In genomic region chr3:164390046-164390445, GRCh38 we compare ENCODE assay signal across 26 cellular contexts.
DNase-seq lines count a peak whose midpoint lies in the region; ATAC-seq, FAIRE-seq and TF ChIP-seq lines count a peak whose summit lies in the region.
"Had no signal": no experiment of that assay in that cellular context is flagged by ENCODE, and none has a peak within 500 bp of the region (broad histone marks: within the 10 kb centered on the region; RNA-seq: fewer than 3 reads in every experiment).

No MANE protein-coding gene starts in this region.

- no peaks in the 10 kb centered on the region for H3K79me2 ChIP-seq in DOHH2 (ENCODE audit: control insufficient read depth, low read length)
- H3K79me2 ChIP-seq in KMS-11 (ENCODE audit: insufficient read depth, low read depth) = no peaks in the 10 kb centered on the region
- no peaks in the 10 kb centered on the region for H3K79me2 ChIP-seq in GM12878 (ENCODE audit: control insufficient read depth, insufficient read depth, low read length)

- no peak for FAIRE-seq in GM12878 (lab: Jason Lieb, UNC)
- FAIRE-seq: GM18507 had no signal

- H3K27ac Mint-ChIP-seq in neural crest cell (ENCODE audit: unreplicated experiment) = no peak overlapping the region
- H3K27ac Mint-ChIP-seq in activated CD4-positive, alpha-beta memory T cell treated with anti-CD3 and anti-CD28 coated beads, Interleukin-2, amount 10 ng/mL, durations not matched to agents 7 days and 5 days = no peak overlapping the region
- H3K27ac Mint-ChIP-seq: CD8-positive, alpha-beta memory T cell; natural killer cell treated with Interleukin-12 subunit alpha and Interleukin-12 subunit beta and Interleukin-15 and Interleukin-18, amount 100 ng/mL, for 72 hours; T-helper 2 cell treated with Interferon-gamma antibody and Interleukin-4, amounts not matched to agents 5 μg/mL and 100 μg/mL, for 36 hours had no signal

- SMC1A ChIA-PET in GM12878 (lab: Charles Lee; ENCODE audit: uncharacterized antibody, unreplicated experiment) = no interaction called here

- RAD21 ChIA-PET in GM12878 (lab: Charles Lee; ENCODE audit: unreplicated experiment) = no interaction called here

- TF ChIP-seq RAD21 in GM12878 (IDR thresholded peaks at IDR 0.05; ENCODE audit: insufficient read depth, low read depth, low read length) = no peak

- BruUV-seq in GM12878 (replicated peaks; lab: Mats Ljungman, UMichigan) = no TSS peak

- H3K4me3 ChIP-seq in DOHH2 (ENCODE audit: low read length) = no peak overlapping the region
- H3K4me3 ChIP-seq in KMS-11 (IDR thresholded peaks at IDR 0.05; ENCODE audit: insufficient read depth, low read depth, low read length) = no peak overlapping the region
- H3K4me3 ChIP-seq in GM12878 = no peak overlapping the region
- H3K4me3 ChIP-seq in lower leg skin (ENCODE audit: low read depth, poor library complexity, severe bottlenecking) = no peak overlapping the region
- H3K4me3 ChIP-seq: prostate gland, thyroid gland had no signal

- no peaks in the 10 kb centered on the region for H3F3A ChIP-seq in DOHH2 (ENCODE audit: control insufficient read depth, insufficient read depth)

- H4K20me1 ChIP-seq in DOHH2 (ENCODE audit: control insufficient read depth, insufficient read depth, low read depth, low read length) (no peaks in the 10 kb centered on the region), KMS-11 (ENCODE audit: insufficient read depth) (no peaks in the 10 kb centered on the region), GM12878 (ENCODE audit: control insufficient read depth, insufficient read depth) (no peaks in the 10 kb centered on the region)

- no peak for TF ChIP-seq EP300 in GM12878 (IDR thresholded peaks at IDR 0.05; ENCODE audit: borderline replicate concordance in 1 of 2, control insufficient read depth in 1 of 2, low read depth in 2 of 2, low read length in 2 of 2)

- H3K9ac ChIP-seq in KMS-11 (no peak overlapping the region), GM12878 (ENCODE audit: control insufficient read depth, insufficient read depth, low read length) (no peak overlapping the region)

- no peaks in the 10 kb centered on the region for H3K36me3 Mint-ChIP-seq in neural crest cell (ENCODE audit: low read depth)
- H3K36me3 Mint-ChIP-seq in activated CD4-positive, alpha-beta memory T cell treated with anti-CD3 and anti-CD28 coated beads, Interleukin-2, amount 10 ng/mL, durations not matched to agents 7 days and 5 days (ENCODE audit: low read depth) = no peaks in the 10 kb centered on the region
- H3K36me3 Mint-ChIP-seq: CD8-positive, alpha-beta memory T cell had no signal

- H3K4me2 ChIP-seq in DOHH2 (ENCODE audit: low read length) (no peak overlapping the region), KMS-11 (no peak overlapping the region), GM12878 (ENCODE audit: control insufficient read depth, insufficient read depth) (no peak overlapping the region)

- POLR2A ChIA-PET in GM12878 (lab: Charles Lee) = no interaction called here
- POLR2A ChIA-PET in activated CD4-positive, alpha-beta memory T cell treated with anti-CD3 and anti-CD28 coated beads, Interleukin-2, amount 10 ng/mL, durations not matched to agents 7 days and 5 days (lab: Charles Lee) = no interaction called here

- no peaks in the 10 kb centered on the region for H3K9me2 ChIP-seq in DOHH2 (replicated peaks; ENCODE audit: control insufficient read depth, low read length)

- H3K27ac ChIP-seq in DOHH2 (ENCODE audit: low read depth, low read length) = no peak overlapping the region
- no peak overlapping the region for H3K27ac ChIP-seq in KMS-11
- H3K27ac ChIP-seq in GM12878 (ENCODE audit: control insufficient read depth, insufficient read depth) = no peak overlapping the region
- H3K27ac ChIP-seq: epithelial cell of prostate, prostate gland, thyroid gland had no signal

- peak; percentile 50; the same call in 2 of the 3 replicates for ATAC-seq in GM12878
- ATAC-seq: natural killer cell treated with Interleukin-12 subunit alpha and Interleukin-12 subunit beta and Interleukin-15 and Interleukin-18, amount 100 ng/mL, for 72 hours; stimulated activated naive CD8-positive, alpha-beta T cell treated with anti-CD3 and anti-CD28 coated beads, Interleukin-15, Interleukin-2, amounts not matched to agents 100 U/mL and 50 U/mL, for 24 hours had no signal

- H3K4me1 ChIP-seq in DOHH2 (ENCODE audit: control insufficient read depth, low read length) (no peaks in the 10 kb centered on the region), KMS-11 (ENCODE audit: low read depth, poor library complexity, severe bottlenecking) (no peaks in the 10 kb centered on the region), GM12878 (ENCODE audit: control insufficient read depth, insufficient read depth, low read length) (no peaks in the 10 kb centered on the region)
- H3K4me1 ChIP-seq: prostate gland, thyroid gland had no signal

- no peaks in the 10 kb centered on the region for H3K27me3 ChIP-seq in DOHH2 (ENCODE audit: control insufficient read depth, low read length)
- no peaks in the 10 kb centered on the region for H3K27me3 ChIP-seq in KMS-11 (ENCODE audit: insufficient read depth, low read depth)
- H3K27me3 ChIP-seq in GM12878 (replicated peaks in 1 of 2; ENCODE audit: control insufficient read depth in 2 of 2, insufficient read depth in 2 of 2, low read length in 1 of 2) = no peaks in the 10 kb centered on the region
- H3K27me3 ChIP-seq: thyroid gland had no signal

- TF ChIP-seq CTCF in DOHH2 (IDR thresholded peaks at IDR 0.05; ENCODE audit: low read depth, low read length, poor library complexity, severe bottlenecking) (peak; percentile 38), KMS-11 (conservative IDR thresholded peaks at IDR 0.05; ENCODE audit: low read depth, low read length) (peak; percentile 59), GM12878 (IDR thresholded peaks at IDR 0.05 in 2 of 3, conservative IDR thresholded peaks at IDR 0.05 in 1 of 3; ENCODE audit: control insufficient read depth in 2 of 3, extremely low read depth in 1 of 3, insufficient read depth in 1 of 3, low read depth in 3 of 3, low read length in 3 of 3) (peak in 1 of 3 experiments; percentile 25; a peak in 1 of 6 replicates), neural crest cell (conservative IDR thresholded peaks at IDR 0.05) (peak; percentile 59), lower leg skin (IDR thresholded peaks at IDR 0.05) (no peak)

- CTCF ChIA-PET in GM12878 (lab: Yijun Ruan, JAX) = interaction anchor here (0.7 kb wide), 1 partner anchor 176 kb away, joined by 3 read pairs; no protein-coding TSS in a partner anchor
- CTCF ChIA-PET in activated CD4-positive, alpha-beta memory T cell treated with anti-CD3 and anti-CD28 coated beads, Interleukin-2, amount 10 ng/mL, durations not matched to agents 7 days and 5 days (lab: Charles Lee) = interaction anchor here (1.0 kb wide), 1 partner anchor 10 kb away, joined by 3 read pairs; no protein-coding TSS in a partner anchor

- in situ Hi-C loops in GM12878 (cut with MboI) = no loop called here

- H3K4me1 Mint-ChIP-seq in neural crest cell = no peaks in the 10 kb centered on the region
- no peaks in the 10 kb centered on the region for H3K4me1 Mint-ChIP-seq in activated CD4-positive, alpha-beta memory T cell treated with anti-CD3 and anti-CD28 coated beads, Interleukin-2, amount 10 ng/mL, durations not matched to agents 7 days and 5 days
- H3K4me1 Mint-ChIP-seq: CD8-positive, alpha-beta memory T cell had no signal

- no peaks in the 10 kb centered on the region for H3K27me3 Mint-ChIP-seq in neural crest cell (ENCODE audit: low read depth)
- no peaks in the 10 kb centered on the region for H3K27me3 Mint-ChIP-seq in activated CD4-positive, alpha-beta memory T cell treated with anti-CD3 and anti-CD28 coated beads, Interleukin-2, amount 10 ng/mL, durations not matched to agents 7 days and 5 days
- H3K27me3 Mint-ChIP-seq: CD8-positive, alpha-beta memory T cell; natural killer cell treated with Interleukin-12 subunit alpha and Interleukin-12 subunit beta and Interleukin-15 and Interleukin-18, amount 100 ng/mL, for 72 hours had no signal

- no peak overlapping the region for H3K4me3 Mint-ChIP-seq in neural crest cell
- H3K4me3 Mint-ChIP-seq in activated CD4-positive, alpha-beta memory T cell treated with anti-CD3 and anti-CD28 coated beads, Interleukin-2, amount 10 ng/mL, durations not matched to agents 7 days and 5 days = no peak overlapping the region
- H3K4me3 Mint-ChIP-seq: CD8-positive, alpha-beta memory T cell; natural killer cell treated with Interleukin-12 subunit alpha and Interleukin-12 subunit beta and Interleukin-15 and Interleukin-18, amount 100 ng/mL, for 72 hours; T-helper 2 cell treated with Interferon-gamma antibody and Interleukin-4, amounts not matched to agents 5 μg/mL and 100 μg/mL, for 36 hours had no signal

- H3K9me3 Mint-ChIP-seq in neural crest cell = peaks cover 3% of the 10 kb centered on the region
- peaks cover 5% of the 10 kb centered on the region for H3K9me3 Mint-ChIP-seq in activated CD4-positive, alpha-beta memory T cell treated with anti-CD3 and anti-CD28 coated beads, Interleukin-2, amount 10 ng/mL, durations not matched to agents 7 days and 5 days
- H3K9me3 Mint-ChIP-seq: T-helper 2 cell treated with Interferon-gamma antibody and Interleukin-4, amounts not matched to agents 5 μg/mL and 100 μg/mL, for 36 hours had no signal

- H3K9me3 ChIP-seq in DOHH2 (ENCODE audit: control insufficient read depth, insufficient read depth, low read length) (no peaks in the 10 kb centered on the region), GM12878 (replicated peaks; ENCODE audit: control insufficient read depth, insufficient read depth, low read length) (no peaks in the 10 kb centered on the region)
- H3K9me3 ChIP-seq: prostate gland, thyroid gland had no signal

- TF ChIP-seq POLR2A in GM12878 (IDR thresholded peaks at IDR 0.05; ENCODE audit: low read depth, low read length) = no peak
- TF ChIP-seq POLR2A in lower leg skin (IDR thresholded peaks at IDR 0.05) = no peak

- H2AFZ ChIP-seq in KMS-11 (ENCODE audit: low read depth) = no peak overlapping the region
- no peak overlapping the region for H2AFZ ChIP-seq in GM12878 (ENCODE audit: control insufficient read depth, low read depth, low read length)

- intact Hi-C loops in GM12878 (cut with micrococcal nuclease; ENCODE audit: unreplicated experiment) = no loop called here
- intact Hi-C loops in lower leg skin (cut with DNase I; ENCODE audit: low total_unique reads) = no loop called here

- H3K36me3 ChIP-seq in DOHH2 (ENCODE audit: control insufficient read depth, low read length) = no peaks in the 10 kb centered on the region
- no peaks in the 10 kb centered on the region for H3K36me3 ChIP-seq in KMS-11 (ENCODE audit: insufficient read depth)
- H3K36me3 ChIP-seq in GM12878 (ENCODE audit: control insufficient read depth in 2 of 2, insufficient read depth in 2 of 2, low read length in 1 of 2) = no peaks in the 10 kb centered on the region
- H3K36me3 ChIP-seq: prostate gland, thyroid gland, WERI-Rb-1 had no signal

- DNase-seq in GM12878 (ENCODE audit: low read depth, low spot score) (no peak), neural crest cell (ENCODE audit: low read depth, low spot score) (no peak), lower leg skin (ENCODE audit: low spot score in 2 of 2) (no peak), iPS-NIHi7 (ENCODE audit: extremely low spot score) (no peak), ureter (ENCODE audit: low spot score) (no peak)
- no peak for DNase-seq in activated CD4-positive, alpha-beta memory T cell treated with anti-CD3 and anti-CD28 coated beads, Interleukin-2, amount 10 ng/mL, durations not matched to agents 7 days and 5 days
- DNase-seq: activated CD4-positive, alpha-beta T cell treated with anti-CD3 and anti-CD28 coated beads, Interleukin-2, amount 50 U/mL, for 4 hours; activated gamma-delta T cell treated with Interleukin-2 at 50 U/mL for 16 hours; activated T-cell treated with anti-CD3 and anti-CD28 coated beads for 4 hours; amygdala; caudate nucleus; CD8-positive, alpha-beta memory T cell; NCI-H1436; NCI-H69; OCI-M1; stimulated activated CD4-positive, alpha-beta T cell treated with anti-CD3 and anti-CD28 coated beads, Interleukin-2, amount 100 ng/mL, for 48 hours; stimulated activated naive CD8-positive, alpha-beta T cell treated with anti-CD3 and anti-CD28 coated beads, Interleukin-15, Interleukin-2, amounts not matched to agents 100 U/mL and 50 U/mL, for 24 hours; thyroid gland; WERI-Rb-1 had no signal

Comparison
In these comparisons a context has a peak if more than half of its experiments do, and no peak if none do; other contexts are left out.
1. CTCF ChIP-seq: peak in DOHH2 (single experiment), KMS-11 (single experiment) and neural crest cell (single experiment); none in lower leg skin (0 of 3).